ENCODE assay signal across 18 cellular contexts in the genomic region with DNA sequence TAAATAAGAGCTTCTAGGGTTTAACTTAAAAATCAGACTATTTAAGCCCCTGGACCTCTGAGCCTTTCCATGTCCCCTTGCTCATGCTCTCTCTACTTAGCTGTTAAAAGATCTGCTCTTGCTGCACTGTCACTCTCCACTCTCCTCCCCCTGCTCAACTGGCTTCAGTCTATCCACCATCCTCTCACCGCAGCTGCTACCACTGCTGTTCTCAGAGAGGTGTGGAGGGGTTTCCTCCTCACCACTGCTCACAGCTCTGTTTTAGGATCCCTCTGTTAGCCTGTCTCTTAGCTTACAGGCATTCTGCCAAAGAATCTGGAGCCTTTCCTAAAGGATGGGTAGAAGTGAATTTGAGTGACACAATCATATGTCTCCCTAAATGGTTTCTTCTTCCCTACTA. TPM values are rescaled to one million over a fixed set of nuclear protein-coding genes. Genes with fewer than 3 reads are reported as not detected.
DNase-seq lines count a peak whose midpoint lies in the region; ATAC-seq and TF ChIP-seq lines count a peak whose summit lies in the region.
"Had no signal": no experiment of that assay in that cellular context is flagged by ENCODE, and none has a peak within 500 bp of the region (broad histone marks: within the 10 kb centered on the region; RNA-seq: fewer than 3 reads in every experiment).

No MANE protein-coding gene starts in this region.

- H3K9me3 ChIP-seq in CD4-positive, alpha-beta T cell (ENCODE audit: control insufficient read depth, low read length), result no peaks in the 10 kb centered on the region
- H3K9me3 ChIP-seq: SK-N-SH had no signal

- H3K4me1 Mint-ChIP-seq in memory B cell, result peaks cover 38% of the 10 kb centered on the region
- H3K4me1 Mint-ChIP-seq in CD4-positive, alpha-beta T cell (ENCODE audit: low read depth), result peaks cover 15% of the 10 kb centered on the region

- DNase-seq in memory B cell (ENCODE audit: low spot score in 2 of 2), result no peak
- DNase-seq in AG08395 (ENCODE audit: low spot score), result no peak
- no peak for DNase-seq in CD4-positive, alpha-beta T cell
- no peak for DNase-seq in DMS79 (lab: John Stamatoyannopoulos, UW)
- no peak for DNase-seq in GM03348 (ENCODE audit: low spot score)
- DNase-seq: activated T-cell treated with anti-CD3 and anti-CD28 coated beads, Interleukin-2, amount 50 U/mL, for 4 hours; CD4-positive, CD25-positive, alpha-beta regulatory T cell; effector memory CD4-positive, alpha-beta T cell; NCI-H1417 treated with DMSO at 0.1 percent for 48 hours; NCI-H82; SK-N-SH had no signal

- peaks cover 8% of the 10 kb centered on the region for H3K9me3 Mint-ChIP-seq in memory B cell
- H3K9me3 Mint-ChIP-seq in CD4-positive, alpha-beta T cell, result no peaks in the 10 kb centered on the region
- H3K9me3 Mint-ChIP-seq: stimulated activated effector memory CD8-positive, alpha-beta T cell treated with anti-CD3 and anti-CD28 coated beads, Interleukin-12 subunit alpha, Interleukin-12 subunit beta, amount 100 ng/mL, for 72 hours had no signal

- H3K4me3 Mint-ChIP-seq in memory B cell, result peak overlapping the region; percentile 1
- no peak overlapping the region for H3K4me3 Mint-ChIP-seq in CD4-positive, alpha-beta T cell
- H3K4me3 Mint-ChIP-seq: activated T-cell treated with anti-CD3 and anti-CD28 coated beads, Interleukin-2, amount 50 U/mL, for 4 hours; CD4-positive, CD25-positive, alpha-beta regulatory T cell; stimulated activated effector memory CD8-positive, alpha-beta T cell treated with anti-CD3 and anti-CD28 coated beads, Interleukin-12 subunit alpha, Interleukin-12 subunit beta, amount 100 ng/mL, for 72 hours had no signal

- POLR2A ChIA-PET in CD4-positive, alpha-beta T cell (lab: Charles Lee), result no interaction called here

- intact Hi-C loops in CD4-positive, alpha-beta T cell (cut with DNase I, micrococcal nuclease), result no loop called here

- H3K27me3 Mint-ChIP-seq in memory B cell, result no peaks in the 10 kb centered on the region
- H3K27me3 Mint-ChIP-seq in CD4-positive, alpha-beta T cell, result no peaks in the 10 kb centered on the region
- H3K27me3 Mint-ChIP-seq: CD4-positive, CD25-positive, alpha-beta regulatory T cell had no signal

- ATAC-seq in GM18519 (IDR thresholded peaks at IDR 0.05; ENCODE audit: low FRiP score, unreplicated experiment), result peak; percentile 28
- peak; percentile 41 for ATAC-seq in GM21526 (IDR thresholded peaks at IDR 0.05; ENCODE audit: low FRiP score, unreplicated experiment)
- peak; percentile 26 for ATAC-seq in HG03280 (IDR thresholded peaks at IDR 0.05; ENCODE audit: unreplicated experiment)
- ATAC-seq in memory B cell (ENCODE audit: low read depth), result peak; percentile 68
- ATAC-seq in CD4-positive, alpha-beta T cell (ENCODE audit: poor library complexity), result no peak
- ATAC-seq: activated CD4-positive, CD25-positive, alpha-beta regulatory T cell treated with anti-CD3 and anti-CD28 coated beads, Interleukin-2, amount 50 U/mL, for 24 hours; activated T-cell treated with anti-CD3 and anti-CD28 coated beads, Interleukin-2, amount 50 U/mL, for 4 hours; heart left ventricle; left lobe of liver; stimulated activated effector memory CD8-positive, alpha-beta T cell treated with anti-CD3 and anti-CD28 coated beads, Interleukin-12 subunit alpha, Interleukin-12 subunit beta, amount 100 ng/mL, for 72 hours had no signal

- no peaks in the 10 kb centered on the region for H3K36me3 Mint-ChIP-seq in memory B cell
- H3K36me3 Mint-ChIP-seq in CD4-positive, alpha-beta T cell (ENCODE audit: low read depth), result no peaks in the 10 kb centered on the region
- H3K36me3 Mint-ChIP-seq: CD4-positive, CD25-positive, alpha-beta regulatory T cell had no signal

- peak overlapping the region; percentile 17 for H3K27ac Mint-ChIP-seq in memory B cell
- no peak overlapping the region for H3K27ac Mint-ChIP-seq in CD4-positive, alpha-beta T cell
- H3K27ac Mint-ChIP-seq: stimulated activated effector memory CD8-positive, alpha-beta T cell treated with anti-CD3 and anti-CD28 coated beads, Interleukin-12 subunit alpha, Interleukin-12 subunit beta, amount 100 ng/mL, for 72 hours had no signal

- TF ChIP-seq CTCF in CD4-positive, alpha-beta T cell (IDR thresholded peaks at IDR 0.05), result no peak

- no peak overlapping the region for H3K27ac ChIP-seq in CD4-positive, alpha-beta T cell (ENCODE audit: low read depth, low read length)
- H3K27ac ChIP-seq: heart left ventricle had no signal

- CTCF ChIA-PET in CD4-positive, alpha-beta T cell (lab: Charles Lee), result no interaction called here

- no peaks in the 10 kb centered on the region for H3K27me3 ChIP-seq in CD4-positive, alpha-beta T cell (ENCODE audit: control insufficient read depth, insufficient read depth, low read length)
- H3K27me3 ChIP-seq: heart left ventricle had no signal

RNA-seq across cellular contexts. Expression of a gene that starts 43.7 kb away (rescaled TPM):
- total RNA-seq in CD4-positive, alpha-beta T cell, result 100 to 1,000 TPM in 1 of 2 experiments, 10 to 100 TPM in 1; 98.2 to 100 TPM
